9 cellular contexts compared by ENCODE assay signal in the genomic region with DNA sequence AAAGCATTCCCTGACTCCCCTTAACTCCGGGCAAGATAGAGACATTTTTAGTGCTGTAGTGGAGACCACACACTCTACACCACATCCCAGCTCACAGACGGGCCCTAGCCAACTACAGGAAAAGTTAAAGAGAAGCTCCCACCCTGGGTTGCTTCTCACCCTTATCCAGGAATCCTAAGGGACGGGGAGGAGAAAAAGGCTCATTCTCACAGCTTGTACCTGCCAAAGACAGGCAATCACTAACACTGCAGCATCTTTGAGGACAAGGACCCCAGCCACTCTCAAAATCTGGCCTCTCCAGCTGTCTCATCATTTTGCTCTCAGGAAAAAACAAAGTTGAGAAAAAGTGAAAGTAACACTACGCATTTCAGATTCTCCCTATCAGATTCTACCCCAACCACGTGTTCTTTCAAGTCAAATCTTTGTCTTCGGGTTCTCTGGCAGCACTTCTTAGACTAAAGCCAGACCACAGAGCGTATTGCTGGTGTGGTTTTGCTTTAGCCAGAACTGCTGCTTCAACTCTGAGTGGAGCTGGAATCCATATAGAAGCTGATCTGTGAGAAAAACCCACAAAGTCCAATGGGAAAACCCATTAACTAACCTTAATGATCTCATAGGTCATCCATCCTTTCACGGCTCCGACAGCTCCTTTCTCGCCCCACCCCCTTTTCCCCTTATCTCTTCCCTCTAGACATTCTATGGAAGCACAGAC.
DNase-seq lines count a peak whose midpoint lies in the region; ATAC-seq lines count a peak whose summit lies in the region.
"Had no signal": no experiment of that assay in that cellular context is flagged by ENCODE, and none has a peak within 500 bp of the region (broad histone marks: within the 10 kb centered on the region; RNA-seq: fewer than 3 reads in every experiment).

No MANE protein-coding gene starts in this region.

- no peaks in the 10 kb centered on the region for H3K27me3 Mint-ChIP-seq in activated CD4-positive, alpha-beta T cell treated with anti-CD3 and anti-CD28 coated beads for 36 hours
- no peaks in the 10 kb centered on the region for H3K27me3 Mint-ChIP-seq in activated CD4-positive, alpha-beta T cell treated with anti-CD3 and anti-CD28 coated beads, Interleukin-2, amount 10 ng/mL, durations not matched to agents 24 days and 14 days

- peak; percentile 65 for DNase-seq in activated CD4-positive, alpha-beta T cell treated with anti-CD3 and anti-CD28 coated beads for 36 hours
- no peak for DNase-seq in activated CD4-positive, alpha-beta T cell treated with anti-CD3 and anti-CD28 coated beads for 1 hour
- peak; percentile 87 for DNase-seq in activated CD4-positive, alpha-beta T cell treated with anti-CD3 and anti-CD28 coated beads, Interleukin-2, amount 10 ng/mL, durations not matched to agents 24 days and 14 days
- DNase-seq in fibroblast of peridontal ligament (ENCODE audit: extremely low read depth) (peak; percentile 98), NOMO-1 treated with dmso at 0.1 percent for 144 hours (lab: John Stamatoyannopoulos, UW; ENCODE audit: unreplicated experiment) (no peak)

- H3K4me3 Mint-ChIP-seq in activated CD4-positive, alpha-beta T cell treated with anti-CD3 and anti-CD28 coated beads for 36 hours: peak overlapping the region; percentile 68
- H3K4me3 Mint-ChIP-seq in activated CD4-positive, alpha-beta T cell treated with anti-CD3 and anti-CD28 coated beads, Interleukin-2, amount 10 ng/mL, durations not matched to agents 24 days and 14 days: peak overlapping the region; percentile 80

- peak overlapping the region in 18 of 21 experiments; percentile 4 to 86 (median 57) for H3K27ac ChIP-seq in skin epidermis
- H3K27ac ChIP-seq: C4-2B had no signal

- intact Hi-C loops in activated CD4-positive, alpha-beta T cell treated with anti-CD3 and anti-CD28 coated beads for 36 hours (cut with DNase I, micrococcal nuclease): loop anchor here (1.0 to 10.0 kb wide), 7 partner anchors 18 to 766 kb away; a partner anchor contains a TSS
- intact Hi-C loops in activated CD4-positive, alpha-beta T cell treated with anti-CD3 and anti-CD28 coated beads, Interleukin-2, amount 10 ng/mL, durations not matched to agents 24 days and 14 days (cut with micrococcal nuclease): loop anchor here (1.0 to 2.0 kb wide), 3 partner anchors 47 to 514 kb away; no protein-coding TSS in a partner anchor

- H3K9me3 Mint-ChIP-seq in activated CD4-positive, alpha-beta T cell treated with anti-CD3 and anti-CD28 coated beads for 36 hours (ENCODE audit: low read depth): no peaks in the 10 kb centered on the region
- peaks cover 4% of the 10 kb centered on the region for H3K9me3 Mint-ChIP-seq in activated CD4-positive, alpha-beta T cell treated with anti-CD3 and anti-CD28 coated beads, Interleukin-2, amount 10 ng/mL, durations not matched to agents 24 days and 14 days

- H3K4me3 ChIP-seq in skin epidermis: peak overlapping the region in 2 of 7 experiments; percentile 1 to 9

- peaks cover 43% of the 10 kb centered on the region for H3K36me3 Mint-ChIP-seq in activated CD4-positive, alpha-beta T cell treated with anti-CD3 and anti-CD28 coated beads for 36 hours (ENCODE audit: low read depth)
- peaks cover 69% of the 10 kb centered on the region for H3K36me3 Mint-ChIP-seq in activated CD4-positive, alpha-beta T cell treated with anti-CD3 and anti-CD28 coated beads, Interleukin-2, amount 10 ng/mL, durations not matched to agents 24 days and 14 days (ENCODE audit: low read depth)

- CTCF ChIA-PET in activated CD4-positive, alpha-beta T cell treated with anti-CD3 and anti-CD28 coated beads for 36 hours (lab: Charles Lee): interaction anchor here (0.6 to 1.0 kb wide), 2 partner anchors 36 kb away, joined by 4 read pairs; no protein-coding TSS in a partner anchor

- ATAC-seq in activated CD4-positive, alpha-beta T cell treated with anti-CD3 and anti-CD28 coated beads for 36 hours: peak; percentile 52
- ATAC-seq in HG03139 (IDR thresholded peaks at IDR 0.05; ENCODE audit: unreplicated experiment) (peak; percentile 72), HG02571 (IDR thresholded peaks at IDR 0.05; ENCODE audit: unreplicated experiment) (no peak)

- peaks cover 85% of the 10 kb centered on the region for H3K4me1 Mint-ChIP-seq in activated CD4-positive, alpha-beta T cell treated with anti-CD3 and anti-CD28 coated beads for 36 hours
- peaks cover 72% of the 10 kb centered on the region for H3K4me1 Mint-ChIP-seq in activated CD4-positive, alpha-beta T cell treated with anti-CD3 and anti-CD28 coated beads, Interleukin-2, amount 10 ng/mL, durations not matched to agents 24 days and 14 days

- peak overlapping the region; percentile 88 for H3K27ac Mint-ChIP-seq in activated CD4-positive, alpha-beta T cell treated with anti-CD3 and anti-CD28 coated beads for 36 hours
- H3K27ac Mint-ChIP-seq in activated CD4-positive, alpha-beta T cell treated with anti-CD3 and anti-CD28 coated beads, Interleukin-2, amount 10 ng/mL, durations not matched to agents 24 days and 14 days: peak overlapping the region; percentile 88

- POLR2A ChIA-PET in activated CD4-positive, alpha-beta T cell treated with anti-CD3 and anti-CD28 coated beads for 36 hours (lab: Charles Lee): interaction anchor here (0.6 to 2.5 kb wide), 14 partner anchors 9 to 186 kb away, joined by 3 to 11 read pairs (median 4); no protein-coding TSS in a partner anchor

Comparison
In these comparisons a context has a peak if more than half of its experiments do, and no peak if none do; other contexts are left out.
1. DNase-seq: peak in activated CD4-positive, alpha-beta T cell treated with anti-CD3 and anti-CD28 coated beads for 36 hours (single experiment), activated CD4-positive, alpha-beta T cell treated with anti-CD3 and anti-CD28 coated beads, Interleukin-2, amount 10 ng/mL, durations not matched to agents 24 days and 14 days (single experiment) and fibroblast of peridontal ligament (single experiment); none in activated CD4-positive, alpha-beta T cell treated with anti-CD3 and anti-CD28 coated beads for 1 hour (single experiment) and NOMO-1 treated with dmso at 0.1 percent for 144 hours (single experiment).